33 cellular contexts compared by ENCODE assay signal in genomic region chr6:123094768-123095167, GRCh38.
A peak's percentile ranks its signal among the peaks of the same experiment; 100 is the strongest.
DNase-seq lines count a peak whose midpoint lies in the region; ATAC-seq and TF ChIP-seq lines count a peak whose summit lies in the region.
"Had no signal": no experiment of that assay in that cellular context is flagged by ENCODE, and none has a peak within 500 bp of the region (broad histone marks: within the 10 kb centered on the region; RNA-seq: fewer than 3 reads in every experiment).

No MANE protein-coding gene starts in this region.

- no peak overlapping the region for H3K4me3 ChIP-seq in HEK293 (ENCODE audit: low read depth, low read length)
- H3K4me3 ChIP-seq in WERI-Rb-1 (ENCODE audit: low read depth, low read length), result no peak overlapping the region
- H3K4me3 ChIP-seq in aorta (ENCODE audit: low read length in 2 of 2), result no peak overlapping the region
- H3K4me3 ChIP-seq: A549; BLaER1; BLaER1 treated with 17β-estradiol and CSF1 and Interleukin-3, amounts not matched to agents 10 nM and 100 nM had no signal

- intact Hi-C loops in aorta (cut with DNase I), result no loop called here

- H3K27me3 Mint-ChIP-seq in T-cell, result no peaks in the 10 kb centered on the region
- H3K27me3 Mint-ChIP-seq: B cell; CD4-positive, alpha-beta memory T cell; CD4-positive, alpha-beta T cell; CD4-positive, CD25-positive, alpha-beta regulatory T cell; CD8-positive, alpha-beta memory T cell had no signal

- no peaks in the 10 kb centered on the region for H3K4me1 Mint-ChIP-seq in T-cell
- H3K4me1 Mint-ChIP-seq: B cell; CD14-positive monocyte; CD4-positive, alpha-beta memory T cell; CD4-positive, CD25-positive, alpha-beta regulatory T cell; CD8-positive, alpha-beta memory T cell had no signal

- DNase-seq in WERI-Rb-1, result no peak
- DNase-seq in amniotic epithelial cell (ENCODE audit: low read depth), result peak; percentile 22
- no peak for DNase-seq in T-cell
- DNase-seq in aorta, result no peak
- DNase-seq: 8988T; ACHN; AML-193; BE2C; C1 segment of cervical spinal cord; Caco-2; Calu3; CD4-positive, alpha-beta memory T cell; CD4-positive, alpha-beta T cell; CD4-positive, CD25-positive, alpha-beta regulatory T cell; CD8-positive, alpha-beta memory T cell; CD8-positive, alpha-beta T cell; COR-L47; DMS 273 treated with DMSO at 0.1 percent for 48 hours; DMS153; DMS53; DMS79; DMS79 treated with DMSO at 0.1 percent for 48 hours; DND-41; EL had no signal

- H3K27ac ChIP-seq in HEK293 (ENCODE audit: extremely low read depth, low read depth, low read length) (no peak overlapping the region), WERI-Rb-1 (peak overlapping the region; percentile 36; the same call in 1 of the 2 replicates), aorta (ENCODE audit: low read depth in 1 of 2, low read length in 2 of 2) (no peak overlapping the region)
- H3K27ac ChIP-seq: 22Rv1; A549; BLaER1; BLaER1 treated with 17β-estradiol and CSF1 and Interleukin-3, amounts not matched to agents 10 nM and 100 nM; C4-2B had no signal

- POLR2A ChIA-PET in HEK293 (lab: Yijun Ruan, JAX), result interaction anchor here (0.7 kb wide), 1 partner anchor 793 kb away, joined by 3 read pairs; no protein-coding TSS in a partner anchor
- POLR2A ChIA-PET in T-cell (lab: Charles Lee), result no interaction called here

- CTCF ChIA-PET in HEK293 (lab: Yijun Ruan, JAX) (interaction anchor here (1.8 kb wide), 1 partner anchor 223 kb away, joined by 3 read pairs; no protein-coding TSS in a partner anchor), T-cell (lab: Charles Lee) (no interaction called here)

- H3K36me3 Mint-ChIP-seq in T-cell, result no peaks in the 10 kb centered on the region
- H3K36me3 Mint-ChIP-seq: CD14-positive monocyte; CD4-positive, alpha-beta memory T cell; CD4-positive, CD25-positive, alpha-beta regulatory T cell; CD8-positive, alpha-beta memory T cell; CD8-positive, alpha-beta T cell had no signal

- no peak for ATAC-seq in T-cell (replicated peaks in 1 of 4)
- ATAC-seq in aorta (ENCODE audit: low FRiP score), result no peak
- no peak for ATAC-seq in GM21619 (IDR thresholded peaks at IDR 0.05; ENCODE audit: unreplicated experiment)
- ATAC-seq: A549; CD8-positive, alpha-beta T cell had no signal

- WGBS in aorta, 2 donors, result 50% methylated on average over 1 of the region's 1 CpG

- H3K9me3 ChIP-seq in HEK293 (ENCODE audit: control insufficient read depth, insufficient read depth, low read depth, low read length) (no peaks in the 10 kb centered on the region), WERI-Rb-1 (ENCODE audit: severe bottlenecking) (no peaks in the 10 kb centered on the region), aorta (ENCODE audit: control insufficient read depth, low read length) (no peaks in the 10 kb centered on the region)
- H3K9me3 ChIP-seq: A549; BE2C; BLaER1; BLaER1 treated with 17β-estradiol and CSF1 and Interleukin-3, amounts not matched to agents 10 nM and 100 nM; Caco-2 had no signal

- peaks cover 8 to 14% (median 10%) of the 10 kb centered on the region in 3 donors for H3K9me3 Mint-ChIP-seq in T-cell
- H3K9me3 Mint-ChIP-seq: CD14-positive monocyte; CD8-positive, alpha-beta T cell had no signal

- H3K4me3 Mint-ChIP-seq in T-cell, result no peak overlapping the region
- H3K4me3 Mint-ChIP-seq: B cell; CD14-positive monocyte; CD4-positive, alpha-beta memory T cell; CD4-positive, alpha-beta T cell; CD4-positive, CD25-positive, alpha-beta regulatory T cell; CD8-positive, alpha-beta memory T cell; CD8-positive, alpha-beta T cell had no signal

- H3K4me1 ChIP-seq in HEK293 (ENCODE audit: control insufficient read depth, insufficient read depth, low read length) (peaks cover 6% of the 10 kb centered on the region; the same call in 1 of the 2 replicates), aorta (ENCODE audit: control insufficient read depth in 1 of 2, insufficient read depth in 2 of 2, low read length in 2 of 2) (no peaks in the 10 kb centered on the region)
- H3K4me1 ChIP-seq: BE2C; BLaER1; BLaER1 treated with 17β-estradiol and CSF1 and Interleukin-3, amounts not matched to agents 10 nM and 100 nM; Caco-2 had no signal

- H3K27me3 ChIP-seq in WERI-Rb-1 (ENCODE audit: insufficient read depth, low read depth, severe bottlenecking), result no peaks in the 10 kb centered on the region
- H3K27me3 ChIP-seq in aorta (ENCODE audit: control insufficient read depth in 1 of 2, insufficient read depth in 2 of 2, low read length in 1 of 2), result no peaks in the 10 kb centered on the region
- H3K27me3 ChIP-seq: BE2C; BLaER1; BLaER1 treated with 17β-estradiol and CSF1 and Interleukin-3, amounts not matched to agents 10 nM and 100 nM had no signal

- TF ChIP-seq CTCF in HEK293 (tag by site-specific recombination; IDR thresholded peaks at IDR 0.05) (no peak), WERI-Rb-1 (IDR thresholded peaks at IDR 0.05; ENCODE audit: low read depth, low read length) (no peak)

- no peak overlapping the region for H3K27ac Mint-ChIP-seq in T-cell
- H3K27ac Mint-ChIP-seq: B cell; CD14-positive monocyte; CD4-positive, alpha-beta memory T cell; CD4-positive, alpha-beta T cell; CD8-positive, alpha-beta memory T cell; CD8-positive, alpha-beta T cell had no signal

- H3K36me3 ChIP-seq in HEK293 (ENCODE audit: control insufficient read depth in 2 of 2, insufficient read depth in 1 of 2, low read length in 2 of 2) (no peaks in the 10 kb centered on the region), WERI-Rb-1 (no peaks in the 10 kb centered on the region), aorta (ENCODE audit: control insufficient read depth in 1 of 2, insufficient read depth in 2 of 2, low read length in 1 of 2) (no peaks in the 10 kb centered on the region)
- H3K36me3 ChIP-seq: BE2C; BLaER1; BLaER1 treated with 17β-estradiol and CSF1 and Interleukin-3, amounts not matched to agents 10 nM and 100 nM had no signal

TF ChIP-seq in HEK293, 187 proteins besides CTCF, POLR2A, EP300 and RAD21 (continues in another document):
- TF ChIP-seq ZNF548 (tag by site-specific recombination; IDR thresholded peaks at IDR 0.05) (no peak), YY1 (tag by site-specific recombination; IDR thresholded peaks at IDR 0.05) (no peak), TRIM28 (IDR thresholded peaks at IDR 0.05; ENCODE audit: borderline replicate concordance, low read length) (peak; percentile 69; the same call in 1 of the 2 replicates), ZNF184 (tag by site-specific recombination; IDR thresholded peaks at IDR 0.05) (0 out of 2 replicates have a peak, but pooled peaks have one; percentile 9), ZNF211 (tag by site-specific recombination; IDR thresholded peaks at IDR 0.05; ENCODE audit: low read depth) (no peak), ZNF664 (tag by site-specific recombination; IDR thresholded peaks at IDR 0.05) (no peak), ZNF239 (tag by site-specific recombination; IDR thresholded peaks at IDR 0.05) (no peak), GFI1B (tag by site-specific recombination; IDR thresholded peaks at IDR 0.05) (no peak), MYNN (tag by site-specific recombination; IDR thresholded peaks at IDR 0.05; ENCODE audit: borderline replicate concordance) (no peak), ZNF350 (tag by site-specific recombination; IDR thresholded peaks at IDR 0.05) (no peak), ZNF274 (IDR thresholded peaks at IDR 0.05; ENCODE audit: low read length) (no peak), ZNF274 (tag by site-specific recombination; IDR thresholded peaks at IDR 0.05; ENCODE audit: borderline replicate concordance) (no peak), ZNF416 (tag by site-specific recombination; IDR thresholded peaks at IDR 0.05) (no peak), ZNF626 (tag by site-specific recombination; IDR thresholded peaks at IDR 0.05) (no peak), ZBTB20 (tag by site-specific recombination; IDR thresholded peaks at IDR 0.05) (no peak), BCL11A (tag by site-specific recombination; IDR thresholded peaks at IDR 0.05; ENCODE audit: low read depth) (no peak), ZNF704 (tag by site-specific recombination; IDR thresholded peaks at IDR 0.05) (no peak), ZNF596 (tag by site-specific recombination; IDR thresholded peaks at IDR 0.05) (no peak), ZNF394 (tag by site-specific recombination; IDR thresholded peaks at IDR 0.05; ENCODE audit: borderline replicate concordance) (no peak), WT1 (tag by site-specific recombination; IDR thresholded peaks at IDR 0.05) (peak; percentile 76), ZNF837 (tag by site-specific recombination; IDR thresholded peaks at IDR 0.05) (no peak), ZNF843 (tag by site-specific recombination; IDR thresholded peaks at IDR 0.05) (0 out of 2 replicates have a peak, but pooled peaks have one; percentile 47), ZNF121 (tag by site-specific recombination; IDR thresholded peaks at IDR 0.05) (no peak), OSR2 (tag by site-specific recombination; IDR thresholded peaks at IDR 0.05) (0 out of 2 replicates have a peak, but pooled peaks have one; percentile 15), ZFP69B (tag by site-specific recombination; IDR thresholded peaks at IDR 0.05) (no peak)
- TF ChIP-seq, protein P1, sequence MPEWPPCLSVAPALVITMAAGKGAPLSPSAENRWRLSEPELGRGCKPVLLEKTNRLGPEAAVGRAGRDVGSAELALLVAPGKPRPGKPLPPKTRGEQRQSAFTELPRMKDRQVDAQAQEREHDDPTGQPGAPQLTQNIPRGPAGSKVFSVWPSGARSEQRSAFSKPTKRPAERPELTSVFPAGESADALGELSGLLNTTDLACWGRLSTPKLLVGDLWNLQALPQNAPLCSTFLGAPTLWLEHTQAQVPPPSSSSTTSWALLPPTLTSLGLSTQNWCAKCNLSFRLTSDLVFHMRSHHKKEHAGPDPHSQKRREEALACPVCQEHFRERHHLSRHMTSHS (tag by site-specific recombination; IDR thresholded peaks at IDR 0.05), result no peak
